8 cellular contexts compared by ENCODE assay signal in the genomic region with DNA sequence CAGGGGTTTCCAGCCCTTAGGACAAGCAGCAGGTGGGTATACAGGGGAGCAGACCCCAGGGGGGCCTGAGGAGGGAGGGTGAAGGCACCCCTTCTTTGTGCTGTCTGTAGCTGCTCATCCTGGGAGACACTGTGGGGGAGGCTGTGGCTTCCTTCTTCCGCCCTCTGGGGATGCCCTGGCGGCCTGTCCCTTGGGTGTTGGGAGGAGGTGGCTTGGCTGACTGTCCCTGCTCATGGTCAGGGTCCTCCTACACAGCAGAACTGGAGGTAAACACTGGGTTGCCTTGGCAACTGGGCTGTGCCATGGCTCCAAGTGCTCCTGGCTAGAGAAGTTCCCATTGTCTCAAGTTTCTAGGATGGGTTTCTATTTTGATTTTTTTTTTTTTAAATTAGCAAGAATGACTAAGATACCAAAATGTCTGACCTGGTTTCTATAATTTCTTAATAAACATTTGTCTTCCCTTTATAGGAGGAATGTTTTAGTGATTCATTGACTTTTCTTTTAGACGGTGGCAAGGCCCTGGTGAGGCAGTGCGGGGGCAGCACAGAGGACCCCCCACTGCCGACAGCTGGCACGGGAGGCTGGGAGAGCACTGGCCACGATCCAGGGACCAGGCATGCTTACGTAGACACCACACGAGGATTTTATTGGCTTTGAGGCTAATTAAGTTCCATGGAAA.
DNase-seq lines count a peak whose midpoint lies in the region; ATAC-seq and TF ChIP-seq lines count a peak whose summit lies in the region.

No MANE protein-coding gene starts in this region.

- peak; percentile 53 for ATAC-seq in HG02884 (IDR thresholded peaks at IDR 0.05; ENCODE audit: unreplicated experiment)

- in situ Hi-C loops in brain microvascular endothelial cell (cut with HindIII; ENCODE audit: low pct_ligation_motif_present, low sequenced_read_pairs) = no loop called here

- TF ChIP-seq CTCF in brain microvascular endothelial cell (IDR thresholded peaks at IDR 0.05; ENCODE audit: low read depth, low read length, missing control alignments) = no peak

- H3K36me3 ChIP-seq in brain microvascular endothelial cell (replicated peaks) = no peaks in the 10 kb centered on the region

- H3K9me3 Mint-ChIP-seq in activated T-cell treated with anti-CD3 and anti-CD28 coated beads, Interleukin-2, amount 50 U/mL, for 24 hours = no peaks in the 10 kb centered on the region

- H3K27ac Mint-ChIP-seq in activated T-cell treated with anti-CD3 and anti-CD28 coated beads, Interleukin-2, amount 50 U/mL, for 24 hours = peak overlapping the region; percentile 98

- H3K4me3 ChIP-seq in brain microvascular endothelial cell (ENCODE audit: low read depth, low read length) = no peak overlapping the region

- DNase-seq in activated T-cell treated with anti-CD3 and anti-CD28 coated beads, Interleukin-2, amount 50 U/mL, for 24 hours = no peak
- no peak for DNase-seq in activated T-cell treated with anti-CD3 and anti-CD28 coated beads for 4 hours
- DNase-seq in NCI-H69 (lab: John Stamatoyannopoulos, UW) = peak; percentile 91
- peak; percentile 88 for DNase-seq in brain microvascular endothelial cell
- DNase-seq in left kidney (ENCODE audit: low read depth, low spot score) = peak; percentile 98
- peak; percentile 83 for DNase-seq in stromal cell of bone marrow (ENCODE audit: low read depth)
- DNase-seq in NCI-H1048 (lab: John Stamatoyannopoulos, UW) = no peak

- H3K4me3 Mint-ChIP-seq in activated T-cell treated with anti-CD3 and anti-CD28 coated beads, Interleukin-2, amount 50 U/mL, for 24 hours = peak overlapping the region; percentile 53

- no peaks in the 10 kb centered on the region for H3K27me3 Mint-ChIP-seq in activated T-cell treated with anti-CD3 and anti-CD28 coated beads, Interleukin-2, amount 50 U/mL, for 24 hours

- H3K27me3 ChIP-seq in brain microvascular endothelial cell (replicated peaks) = no peaks in the 10 kb centered on the region

- H3K4me1 Mint-ChIP-seq in activated T-cell treated with anti-CD3 and anti-CD28 coated beads, Interleukin-2, amount 50 U/mL, for 24 hours (ENCODE audit: low read depth) = peaks cover 99% of the 10 kb centered on the region

- H3K27ac ChIP-seq in brain microvascular endothelial cell = peak overlapping the region; percentile 36

- H3K36me3 Mint-ChIP-seq in activated T-cell treated with anti-CD3 and anti-CD28 coated beads, Interleukin-2, amount 50 U/mL, for 24 hours (ENCODE audit: low read depth) = peaks cover 34% of the 10 kb centered on the region

Comparison
In these comparisons a context has a peak if more than half of its experiments do, and no peak if none do; other contexts are left out.
1. DNase-seq: peak in NCI-H69 (single experiment), brain microvascular endothelial cell (single experiment), left kidney (single experiment) and stromal cell of bone marrow (single experiment); none in activated T-cell treated with anti-CD3 and anti-CD28 coated beads, Interleukin-2, amount 50 U/mL, for 24 hours (single experiment), activated T-cell treated with anti-CD3 and anti-CD28 coated beads for 4 hours (single experiment) and NCI-H1048 (single experiment).